8 cellular contexts compared by ENCODE assay signal in the genomic region with DNA sequence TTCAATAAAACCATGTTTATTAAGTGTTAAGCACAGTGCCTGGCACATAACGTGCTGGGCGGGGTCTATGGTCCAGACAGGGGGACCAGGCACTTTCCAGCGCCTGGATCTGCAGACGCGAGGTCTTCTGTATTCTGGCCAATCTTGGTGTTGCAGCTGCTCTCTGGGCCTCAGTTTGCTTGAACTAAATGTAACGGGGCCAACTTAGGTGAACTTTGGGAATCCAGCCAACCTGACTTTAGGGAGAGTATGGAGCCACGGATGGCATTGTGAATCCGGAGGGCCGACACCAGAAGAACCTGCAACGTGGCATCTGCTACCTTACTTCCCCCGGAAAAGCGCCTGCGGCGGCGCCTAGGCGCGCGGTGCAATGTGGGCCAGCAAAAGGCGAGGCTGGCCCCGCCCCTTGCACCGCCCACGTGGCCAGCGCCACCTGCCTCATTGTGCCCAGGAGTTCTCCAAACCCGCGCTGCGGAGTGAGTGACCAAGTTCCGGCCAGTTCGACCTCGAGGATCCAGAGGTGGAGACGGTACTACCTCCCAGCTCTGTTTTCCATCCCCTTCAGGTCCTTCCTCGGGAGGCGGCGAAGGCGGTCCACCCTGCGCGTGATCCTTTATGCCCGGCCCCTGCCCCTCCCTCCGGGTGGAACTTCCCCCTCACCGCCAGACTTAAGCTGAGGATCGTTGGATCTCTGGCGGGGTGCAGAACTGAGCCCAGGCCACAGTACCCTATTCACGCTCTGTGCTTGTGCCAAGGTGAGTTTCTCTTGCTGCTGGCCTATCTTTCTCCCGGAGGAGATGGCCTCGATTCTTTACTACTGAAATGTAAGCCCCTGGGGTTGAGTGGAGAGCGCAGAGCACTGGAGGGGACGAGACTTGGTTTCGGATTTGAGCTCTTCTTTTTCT. TPM values are rescaled to one million over a fixed set of nuclear protein-coding genes. Genes with fewer than 3 reads are reported as not detected.
DNase-seq lines count a peak whose midpoint lies in the region; ATAC-seq, FAIRE-seq and TF ChIP-seq lines count a peak whose summit lies in the region.

Gene AKR1A1 (plus strand): TSS at position 426 of the 905 bp plus-strand sequence. CDS start 10,969 bp downstream, outside the sequence.

- ATAC-seq in GM18873 (IDR thresholded peaks at IDR 0.05; ENCODE audit: low FRiP score, unreplicated experiment) (peak; percentile 69), HG03135 (IDR thresholded peaks at IDR 0.05; ENCODE audit: unreplicated experiment) (peak; percentile 80)

- no peaks in the 10 kb centered on the region for H3K27me3 ChIP-seq in iPS-20b (ENCODE audit: insufficient read depth, low read length)
- no peaks in the 10 kb centered on the region for H3K27me3 ChIP-seq in small intestine (ENCODE audit: control insufficient read depth in 2 of 2, insufficient read depth in 2 of 2, low read length in 2 of 2)

- WGBS in small intestine, 3 donors = 2 to 3% (median 2%) methylated on average over 47 of the region's 47 CpGs

- H3K4me1 ChIP-seq in iPS-20b (ENCODE audit: insufficient read depth, low read length) (no peaks in the 10 kb centered on the region), small intestine (ENCODE audit: control insufficient read depth in 2 of 2, insufficient read depth in 1 of 2, low read depth in 1 of 2, low read length in 1 of 2) (peaks cover 0 to 2% of the 10 kb centered on the region in 2 donors)

- H3K27ac ChIP-seq in VCaP (peak within 1 kb of the TSS; percentile 93), iPS-20b (ENCODE audit: low read length) (peak within 1 kb of the TSS; percentile 74), small intestine (ENCODE audit: low read depth in 1 of 2, low read length in 1 of 2) (peak within 1 kb of the TSS; percentile 85 to 87)

- H3K4me3 ChIP-seq in AG04449 (ENCODE audit: low read depth, low read length) = peak within 1 kb of the TSS; percentile 92
- H3K4me3 ChIP-seq in iPS-20b (ENCODE audit: low read length) = peak within 1 kb of the TSS; percentile 91
- H3K4me3 ChIP-seq in small intestine (ENCODE audit: low read depth in 1 of 2, low read length in 2 of 2) = peak within 1 kb of the TSS; percentile 69 to 87

- H3K36me3 ChIP-seq in iPS-20b (ENCODE audit: insufficient read depth, low read depth, low read length) = peaks cover 31% of the 10 kb centered on the region
- H3K36me3 ChIP-seq in small intestine (ENCODE audit: control insufficient read depth in 2 of 2, insufficient read depth in 2 of 2, low read length in 2 of 2) = peaks cover 0 to 2% of the 10 kb centered on the region in 2 donors

- in situ Hi-C loops in T47D (cut with HindIII; ENCODE audit: low pct_unique_long_range_greater_than_20kb, low sequenced_read_pairs) = no loop called here

- FAIRE-seq in small intestine (lab: Jason Lieb, UNC) = no peak

- POLR2A ChIA-PET in AG04449 (lab: Yijun Ruan, JAX) = interaction anchor here (0.6 to 1.9 kb wide), 7 partner anchors 8 to 51 kb away, joined by 3 to 54 read pairs (median 4); partner anchors contain the start of genes CCDC163, MMACHC and PRDX1

- no peaks in the 10 kb centered on the region for H3K9me3 ChIP-seq in iPS-20b (ENCODE audit: insufficient read depth, low read depth, low read length)
- no peaks in the 10 kb centered on the region for H3K9me3 ChIP-seq in small intestine (ENCODE audit: control insufficient read depth, low read depth)

- CTCF ChIA-PET in AG04449 (lab: Yijun Ruan, JAX) = interaction anchor here (0.7 to 12.4 kb wide), 6 partner anchors 11 to 51 kb away, joined by 3 to 131 read pairs (median 3); no protein-coding TSS in a partner anchor

- TF ChIP-seq CTCF in AG04449 (IDR thresholded peaks at IDR 0.05; ENCODE audit: insufficient read depth, low read length, missing control alignments) (no peak), VCaP (conservative IDR thresholded peaks at IDR 0.05) (no peak)

- DNase-seq in AG04449 (ENCODE audit: low read depth, low spot score) (peak; percentile 21), NCI-H2196 treated with DMSO at 0.1 percent for 48 hours (lab: John Stamatoyannopoulos, UW; ENCODE audit: unreplicated experiment) (peak; percentile 85), T47D (ENCODE audit: low read depth in 1 of 2, low spot score in 1 of 2) (peak; percentile 41 to 96), small intestine (peak; percentile 93)

- peak within 1 kb of the TSS; percentile 99 for H3K9ac ChIP-seq in iPS-20b (ENCODE audit: low read depth, low read length)

RNA-seq across cellular contexts. Expression of gene AKR1A1, which starts in this region (rescaled TPM):
- 100 to 1,000 TPM; 241 to 636 (median 364) TPM for polyA plus RNA-seq in small intestine

Comparison
In these comparisons a context has a peak if more than half of its experiments do, and no peak if none do; other contexts are left out.
1. Peak in every context shown above with its lines: DNase-seq, ATAC-seq, H3K4me3 ChIP-seq and H3K27ac ChIP-seq.
2. DNase-seq: peak in every context shown above with its lines; median percentile 93 in small intestine; 85 in NCI-H2196 treated with DMSO at 0.1 percent for 48 hours; 68 in T47D; 21 in AG04449.